Comparison of ENCODE assay signal across 23 cellular contexts in the genomic region with DNA sequence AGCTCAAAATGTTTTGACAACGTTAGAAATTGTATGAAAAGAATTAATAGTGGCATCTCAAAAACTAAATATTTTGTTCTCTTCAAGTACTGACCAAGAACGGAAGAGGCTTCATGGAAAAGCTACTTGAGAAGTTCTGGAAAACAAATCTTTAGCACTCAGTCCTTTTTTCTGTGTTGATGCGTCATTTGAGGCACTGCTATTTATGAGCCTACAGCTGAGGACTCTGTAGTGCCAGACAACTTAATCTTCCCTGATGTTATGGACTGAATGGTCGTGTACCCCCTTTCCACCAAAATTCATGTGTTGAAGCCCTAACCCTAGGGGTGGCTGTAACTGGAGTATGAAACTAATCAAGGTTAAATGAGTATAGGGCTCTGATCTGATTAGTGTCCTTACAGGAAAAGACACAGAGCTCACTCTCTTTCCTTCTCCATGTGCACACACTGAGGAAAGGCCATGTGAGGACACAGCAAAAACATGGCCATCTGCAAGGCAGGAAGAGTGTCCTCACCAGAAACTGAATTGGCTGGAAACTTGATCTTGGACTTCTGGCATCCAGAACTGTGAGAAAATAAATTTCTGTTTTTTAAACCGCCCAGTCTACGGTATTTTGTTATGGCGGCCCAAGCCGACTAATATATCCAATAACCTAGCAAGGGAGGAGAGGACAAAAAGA.
"Had no signal": no experiment of that assay in that cellular context is flagged by ENCODE, and none has a peak within 500 bp of the region (broad histone marks: within the 10 kb centered on the region; RNA-seq: fewer than 3 reads in every experiment).

No MANE protein-coding gene starts in this region.

- H3K4me3 ChIP-seq: colonic mucosa, hepatocyte, lung, suprapubic skin, transverse colon, vagina had no signal

- FAIRE-seq: islet of Langerhans had no signal

- H3K9me3 ChIP-seq: colonic mucosa, transverse colon, vagina had no signal

- H3K36me3 ChIP-seq: colonic mucosa, suprapubic skin, transverse colon, vagina had no signal

- ATAC-seq: activated CD4-positive, CD25-positive, alpha-beta regulatory T cell treated with anti-CD3 and anti-CD28 coated beads, Interleukin-2, amount 50 U/mL, for 24 hours; activated CD8-positive, alpha-beta T cell treated with anti-CD3 and anti-CD28 coated beads, Interleukin-2, amount 10 ng/mL, durations not matched to agents 7 days and 5 days; activated naive CD8-positive, alpha-beta T cell treated with anti-CD3 and anti-CD28 coated beads, Interleukin-2, amount 50 U/mL, for 24 hours; activated T-cell treated with anti-CD3 and anti-CD28 coated beads, Interleukin-2, amount 50 U/mL, for 4 hours; left colon; stimulated activated naive CD8-positive, alpha-beta T cell treated with anti-CD3 and anti-CD28 coated beads, Interleukin-15, Interleukin-2, amounts not matched to agents 100 U/mL and 50 U/mL, for 24 hours had no signal

- H3K4me1 ChIP-seq: colonic mucosa, suprapubic skin, transverse colon, vagina had no signal

- H3K27me3 ChIP-seq: colonic mucosa, hepatocyte, suprapubic skin, transverse colon, vagina had no signal

- H3K27ac ChIP-seq: colonic mucosa, epithelial cell of prostate, hepatocyte, suprapubic skin, transverse colon, vagina had no signal

- DNase-seq: activated CD4-positive, alpha-beta T cell treated with anti-CD3 and anti-CD28 coated beads, Interleukin-2, amount 10 ng/mL, durations not matched to agents 7 days and 5 days; activated CD8-positive, alpha-beta T cell treated with anti-CD3 and anti-CD28 coated beads, Interleukin-2, amount 10 ng/mL, durations not matched to agents 7 days and 5 days; activated effector memory CD4-positive, alpha-beta T cell treated with Interleukin-2 at 50 U/mL for 16 hours; activated naive CD4-positive, alpha-beta T cell treated with anti-CD3 and anti-CD28 coated beads, Interleukin-2, amount 10 ng/mL, durations not matched to agents 7 days and 5 days; activated naive CD8-positive, alpha-beta T cell treated with anti-CD3 and anti-CD28 coated beads, Interleukin-2, amount 50 U/mL, for 24 hours; activated T-cell treated with anti-CD3 and anti-CD28 coated beads, Interleukin-2, amount 50 U/mL, for 4 hours; anterior cingulate cortex; central memory CD4-positive, alpha-beta T cell; colonic mucosa; endodermal cell; left colon; midbrain; occipital lobe; stimulated activated naive CD8-positive, alpha-beta T cell treated with anti-CD3 and anti-CD28 coated beads, Interleukin-15, Interleukin-2, amounts not matched to agents 100 U/mL and 50 U/mL, for 24 hours; T1000; transverse colon had no signal
